In the genomic region with DNA sequence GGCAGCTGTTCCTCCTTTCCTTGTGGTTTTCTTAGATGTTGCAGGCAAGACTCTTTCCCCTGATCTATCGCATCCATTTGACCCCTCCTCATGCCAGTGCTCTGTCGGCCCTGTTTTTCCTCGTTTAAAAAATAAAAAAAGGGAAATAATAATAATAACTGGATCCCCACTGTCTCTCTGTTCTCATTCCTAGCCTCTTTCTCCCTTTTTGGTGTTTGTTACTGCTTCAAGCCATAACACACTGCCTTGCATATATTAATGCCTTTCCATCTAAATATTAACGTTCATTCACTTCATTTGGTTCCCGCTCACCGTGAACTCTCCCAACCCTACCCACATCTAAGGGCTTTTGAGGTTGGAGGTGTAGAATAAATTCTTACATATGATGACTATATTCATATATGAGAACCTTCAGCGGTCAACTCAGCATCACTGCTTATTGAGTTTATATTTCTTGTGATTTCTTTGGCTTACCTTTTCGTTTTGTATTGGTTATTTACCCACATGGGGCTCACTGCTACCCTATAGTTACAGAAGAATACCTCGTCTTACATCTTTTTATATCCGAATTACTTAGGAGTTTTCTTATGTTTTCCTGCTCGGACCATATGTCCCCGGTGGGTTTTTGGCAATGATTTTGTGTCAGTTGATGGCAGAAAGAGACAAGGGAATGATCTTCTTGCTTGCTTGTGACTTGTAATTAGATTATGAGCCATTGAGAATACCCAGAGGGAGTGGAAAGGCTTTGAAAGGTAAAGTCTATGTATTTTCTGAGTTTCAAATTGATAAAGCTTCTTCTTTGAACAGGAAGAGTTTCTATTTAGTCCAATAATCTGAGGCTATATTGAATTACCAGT, we compare ENCODE assay signal across 8 cellular contexts. TPM values are rescaled to one million over a fixed set of nuclear protein-coding genes. Genes with fewer than 3 reads are reported as not detected.
DNase-seq lines count a peak whose midpoint lies in the region; ATAC-seq, FAIRE-seq and TF ChIP-seq lines count a peak whose summit lies in the region.

No MANE protein-coding gene starts in this region.

- in situ Hi-C loops in K562 (cut with MboI), result no loop called here

- TF ChIP-seq CTCF in GM12875 (IDR thresholded peaks at IDR 0.05; ENCODE audit: borderline replicate concordance, insufficient read depth, low read depth, low read length), result no peak
- no peak for TF ChIP-seq CTCF in K562 (IDR thresholded peaks at IDR 0.05 in 2 of 3, conservative IDR thresholded peaks at IDR 0.05 in 1 of 3; ENCODE audit: insufficient read depth in 2 of 3, low read depth in 1 of 3, low read length in 3 of 3)
- no peak for TF ChIP-seq CTCF in tibial nerve (IDR thresholded peaks at IDR 0.05)

- H4K20me1 ChIP-seq in Karpas-422 (ENCODE audit: insufficient read depth, low read depth, low read length) (no peaks in the 10 kb centered on the region), K562 (replicated peaks; ENCODE audit: control insufficient read depth, insufficient read depth, low read length) (no peaks in the 10 kb centered on the region)

- CTCF ChIA-PET in K562 (lab: Yijun Ruan, JAX; ENCODE audit: low intra/inter-chr PET ratio), result interaction anchor here (0.6 kb wide), 1 partner anchor 60 kb away, joined by 3 read pairs; no protein-coding TSS in a partner anchor

- TF ChIP-seq POLR2A in K562 (conservative IDR thresholded peaks at IDR 0.05) (no peak), tibial nerve (IDR thresholded peaks at IDR 0.05) (no peak)

- no peak for TF ChIP-seq RAD21 in K562 (CRISPR knock-in tag; conservative IDR thresholded peaks at IDR 0.05 in 1 of 2, IDR thresholded peaks at IDR 0.05 in 1 of 2)

- no TSS peak for BruUV-seq in K562 (replicated peaks; lab: Mats Ljungman, UMichigan)

- H3K9ac ChIP-seq in Karpas-422 (ENCODE audit: low read length), result peak overlapping the region; percentile 84
- H3K9ac ChIP-seq in K562 (ENCODE audit: insufficient read depth in 1 of 2, low read depth in 2 of 2, low read length in 2 of 2), result peak overlapping the region; percentile 90 to 98

- peak overlapping the region; percentile 79 for H3K27ac ChIP-seq in Karpas-422 (ENCODE audit: low read length)
- peak overlapping the region; percentile 99 for H3K27ac ChIP-seq in K562 (ENCODE audit: extremely low read depth, low read depth, low read length)
- H3K27ac ChIP-seq in tibial nerve, result peak overlapping the region in 3 of 4 donors; percentile 84 to 95 (median 88)

- H3K27me3 ChIP-seq in Karpas-422 (ENCODE audit: low read length) (no peaks in the 10 kb centered on the region), K562 (ENCODE audit: control insufficient read depth in 2 of 2, insufficient read depth in 2 of 2, low read length in 2 of 2) (no peaks in the 10 kb centered on the region), tibial nerve (no peaks in the 10 kb centered on the region)

- TF ChIP-seq EP300 in K562 (IDR thresholded peaks at IDR 0.05; ENCODE audit: low read length) (no peak), tibial nerve (IDR thresholded peaks at IDR 0.05) (no peak)

- H3K4me3 ChIP-seq in GM12875 (ENCODE audit: low read depth, low read length) (peak overlapping the region; percentile 68), Karpas-422 (ENCODE audit: low read length) (peak overlapping the region; percentile 94), K562 (peak overlapping the region; percentile 83), tibial nerve (peak overlapping the region; percentile 73 to 91 (median 79))

- no peaks in the 10 kb centered on the region for H3K9me2 ChIP-seq in Karpas-422 (replicated peaks; ENCODE audit: insufficient read depth, low read length)

- H3K4me1 ChIP-seq in Karpas-422 (ENCODE audit: low read length) (peaks cover 23% of the 10 kb centered on the region), K562 (replicated peaks in 1 of 2; ENCODE audit: control insufficient read depth in 2 of 2, insufficient read depth in 2 of 2, low read length in 2 of 2) (peaks cover 0 to 2% of the 10 kb centered on the region in 2 experiments; a peak in 3 of 5 replicates), tibial nerve (peaks cover 0 to 28% (median 11%) of the 10 kb centered on the region in 4 donors)

- H3K9me3 ChIP-seq in Karpas-422 (ENCODE audit: low read length) (no peaks in the 10 kb centered on the region), K562 (replicated peaks; ENCODE audit: control insufficient read depth, insufficient read depth, low read depth, low read length) (no peaks in the 10 kb centered on the region), tibial nerve (no peaks in the 10 kb centered on the region)

- 3% methylated on average over 12 of the region's 12 CpGs for WGBS in K562 (ENCODE audit: insufficient coverage, low coverage, missing lambda C conversion rate)
- 8 to 10% methylated on average over 12 of the region's 12 CpGs for WGBS in tibial nerve, 2 donors

- H3K9me1 ChIP-seq in K562 (ENCODE audit: control insufficient read depth, insufficient read depth, low read length), result no peaks in the 10 kb centered on the region

- intact Hi-C loops in K562 (cut with micrococcal nuclease), result loop anchor here (2.0 kb wide), 1 partner anchor 16 kb away; no protein-coding TSS in a partner anchor

- FAIRE-seq in K562 (lab: Jason Lieb, UNC), result no peak

- H3K36me3 ChIP-seq in Karpas-422 (ENCODE audit: insufficient read depth, low read length), result no peaks in the 10 kb centered on the region
- no peaks in the 10 kb centered on the region for H3K36me3 ChIP-seq in K562 (ENCODE audit: control insufficient read depth, insufficient read depth, low read length)
- H3K36me3 ChIP-seq in tibial nerve, result no peaks in the 10 kb centered on the region

- peak overlapping the region; percentile 94; the same call in 1 of the 2 replicates for H2AFZ ChIP-seq in Karpas-422 (ENCODE audit: low read length)
- peak overlapping the region; percentile 100 for H2AFZ ChIP-seq in K562 (ENCODE audit: low read depth, low read length)

- H3K79me2 ChIP-seq in Karpas-422 (ENCODE audit: low read length) (peaks cover 57% of the 10 kb centered on the region), K562 (ENCODE audit: control insufficient read depth, insufficient read depth, low read length) (peaks cover 50% of the 10 kb centered on the region)

- POLR2A ChIA-PET in K562 (lab: Yijun Ruan, JAX), result interaction anchor here (0.6 to 0.9 kb wide), 3 partner anchors 9 to 245 kb away, joined by 3 to 5 read pairs (median 3); no protein-coding TSS in a partner anchor

- peak; percentile 74 for DNase-seq in Karpas-422
- peak in 3 of 4 experiments; percentile 9 to 24 (median 20) for DNase-seq in K562 (ENCODE audit: extremely low read depth in 1 of 4, low spot score in 3 of 4)
- DNase-seq in left lobe of liver (ENCODE audit: low spot score), result no peak
- DNase-seq in tibial nerve (ENCODE audit: low spot score in 2 of 2), result no peak
- DNase-seq in T-helper 9 cell, result no peak
- DNase-seq in NCI-H510A (lab: John Stamatoyannopoulos, UW), result no peak

- H3K4me2 ChIP-seq in Karpas-422 (ENCODE audit: low read depth, low read length, poor library complexity, severe bottlenecking) (peak overlapping the region; percentile 97), K562 (ENCODE audit: insufficient read depth, low read length) (peak overlapping the region; percentile 97)

- ATAC-seq in GM21723 (IDR thresholded peaks at IDR 0.05; ENCODE audit: unreplicated experiment), result peak; percentile 35
- ATAC-seq in K562, result peak; percentile 81
- peak; percentile 37 for ATAC-seq in left lobe of liver

TF ChIP-seq in K562, 482 proteins besides CTCF, POLR2A, EP300 and RAD21 (continues in another document):
- TF ChIP-seq BRF1 (IDR thresholded peaks at IDR 0.05; ENCODE audit: borderline replicate concordance, extremely low read depth, insufficient read length), result no peak
- no peak for TF ChIP-seq PURB (CRISPR knock-in tag; IDR thresholded peaks at IDR 0.05; ENCODE audit: low read depth)
- 0 out of 2 replicates have a peak, but pooled peaks have one; percentile 8 for TF ChIP-seq LEF1 (IDR thresholded peaks at IDR 0.05)
- TF ChIP-seq ETS2 (tag; IDR thresholded peaks at IDR 0.05; ENCODE audit: borderline replicate concordance, poor library complexity, severe bottlenecking), result no peak
- no peak for TF ChIP-seq ZNF311 (CRISPR knock-in tag; IDR thresholded peaks at IDR 0.05)
- 0 out of 4 replicates have a peak, but pooled peaks of 1 of the 2 experiments have one; percentile 8 for TF ChIP-seq KDM1A (IDR thresholded peaks at IDR 0.05)

RNA-seq across cellular contexts. Expression of a gene that starts 0.8 kb away (rescaled TPM):
- 10.5 and 18.6 TPM in 2 replicates for total RNA-seq in Karpas-422 (2014; rRNA removed; shearing (Covaris generic); ENCODE audit: low replicate concordance)
- total RNA-seq in K562 (2011; cell fraction: chromatin; rRNA removed; ENCODE audit: low replicate concordance), result 6.2 and 23.0 TPM in 2 replicates
- 1.0 and 1.4 TPM in 2 replicates for total RNA-seq in K562 (2011; cell fraction: nucleolus; rRNA removed)
- total RNA-seq in K562 (2011; cell fraction: nucleoplasm; rRNA removed), result 3.1 and 4.4 TPM in 2 replicates
- total RNA-seq in K562 (2014; rRNA removed) (7.0 and 7.6 TPM in 2 replicates), K562 (2014; rRNA removed; fragmentation: Illumina TruSeq; extraction: Trizol) (14.4 and 17.5 TPM in 2 replicates), K562 (2015; rRNA removed; fragmentation: Illumina TruSeq; extraction: Trizol) (9.5 and 10.4 TPM in 2 replicates), K562 (2021) (15.2 and 16.1 TPM in 2 replicates), left lobe of liver (5.3 TPM), tibial nerve (10 to 100 TPM in 1 of 4 donors, 1 to 10 TPM in 3; 3.9 to 14.2 (median 7.7) TPM)
- polyA plus RNA-seq in K562 (2011; rRNA removed) (13.7 and 21.3 TPM in 2 replicates), K562 (2014; fragmentation: Illumina TruSeq; extraction: Trizol) (17.5 and 22.6 TPM in 2 replicates), K562 (2014; fragmentation: Nextera tagmentation; extraction: Ambion mirVana) (10 to 100 TPM; 35.4 to 35.8 TPM), K562 (2014; rRNA removed) (12.1 and 14.9 TPM in 2 replicates)
- 2.3 and 4.5 TPM in 2 replicates for polyA plus RNA-seq in K562 (2011; cell fraction: cytosol; rRNA removed)
- polyA plus RNA-seq in K562 (2011; cell fraction: nucleus; rRNA removed), result 3.9 and 5.5 TPM in 2 replicates
- 11.6 and 11.7 TPM in 2 replicates for polyA plus RNA-seq in K562 (2012)
- polyA minus RNA-seq in K562 (2011; rRNA and poly(A)+ RNA removed), result 16.7 and 17.6 TPM in 2 replicates
- 5.9 and 7.6 TPM in 2 replicates for polyA minus RNA-seq in K562 (2011; cell fraction: cytosol; rRNA and poly(A)+ RNA removed)
- 4.4 and 7.7 TPM in 2 replicates for polyA minus RNA-seq in K562 (2011; cell fraction: nucleus; rRNA and poly(A)+ RNA removed)

Comparison
In these comparisons a context has a peak if more than half of its experiments do, and no peak if none do; other contexts are left out.
1. DNase-seq: peak in Karpas-422 (single experiment) and K562 (3 of 4); none in left lobe of liver (single experiment), tibial nerve (0 of 2), T-helper 9 cell (single experiment) and NCI-H510A (single experiment).
2. Peak in every context shown above with its lines, with median percentiles within 50 percentile points of each other: H3K4me3 ChIP-seq, ATAC-seq and H3K27ac ChIP-seq.